Comparison of ENCODE assay signal across 10 cellular contexts in genomic region chr11:129694538-129694937, GRCh38.
DNase-seq lines count a peak whose midpoint lies in the region; TF ChIP-seq lines count a peak whose summit lies in the region.
"Had no signal": no experiment of that assay in that cellular context is flagged by ENCODE, and none has a peak within 500 bp of the region (broad histone marks: within the 10 kb centered on the region; RNA-seq: fewer than 3 reads in every experiment).

No MANE protein-coding gene starts in this region.

- peaks cover 2% of the 10 kb centered on the region for H3K4me1 Mint-ChIP-seq in Calu3 (ENCODE audit: low read depth, unreplicated experiment)

- no peaks in the 10 kb centered on the region for H3K9me3 Mint-ChIP-seq in Calu3 (ENCODE audit: low read depth, unreplicated experiment)

- no TSS peak for BruUV-seq in Calu3 (replicated peaks; lab: Mats Ljungman, UMichigan)

- peak; percentile 28 for TF ChIP-seq CTCF in Calu3 (IDR thresholded peaks at IDR 0.05; ENCODE audit: unreplicated experiment)
- TF ChIP-seq CTCF in GM12873 (IDR thresholded peaks at IDR 0.05; ENCODE audit: insufficient read depth, low read depth, low read length, missing control alignments) = peak; percentile 29
- TF ChIP-seq CTCF in kidney epithelial cell (IDR thresholded peaks at IDR 0.05; ENCODE audit: insufficient read depth, low read length, poor library complexity, severe bottlenecking) = peak; percentile 22

- intact Hi-C loops in Calu3 (cut with micrococcal nuclease; ENCODE audit: unreplicated experiment) = loop anchor here (2.0 to 10.0 kb wide), 2 partner anchors 260 to 330 kb away; no protein-coding TSS in a partner anchor

- H3K4me3 ChIP-seq in kidney epithelial cell (ENCODE audit: low read depth, low read length) = no peak overlapping the region
- H3K4me3 ChIP-seq: gastroesophageal sphincter, right atrium auricular region had no signal

- DNase-seq in Calu3 = peak; percentile 62
- DNase-seq in RKO (ENCODE audit: low spot score) = peak; percentile 14
- no peak for DNase-seq in kidney epithelial cell (ENCODE audit: low read depth)
- DNase-seq in CD1c-positive myeloid dendritic cell (ENCODE audit: extremely low spot score) = no peak
- no peak for DNase-seq in activated gamma-delta T cell (lab: John Stamatoyannopoulos, UW)
- DNase-seq in NCI-H1694 treated with DMSO at 0.1 percent for 48 hours (lab: John Stamatoyannopoulos, UW) = no peak
- DNase-seq: GDM1 had no signal

- no peak overlapping the region for H3K4me3 Mint-ChIP-seq in Calu3 (ENCODE audit: low read depth, unreplicated experiment)

- H3K27me3 ChIP-seq in kidney epithelial cell (ENCODE audit: control insufficient read depth, insufficient read depth, low read length) = peaks cover 7% of the 10 kb centered on the region
- H3K27me3 ChIP-seq: right atrium auricular region had no signal

- H3K27me3 Mint-ChIP-seq in Calu3 (ENCODE audit: unreplicated experiment) = peaks cover 15% of the 10 kb centered on the region

- no peaks in the 10 kb centered on the region for H3K36me3 ChIP-seq in kidney epithelial cell (ENCODE audit: control insufficient read depth, insufficient read depth, low read length)
- H3K36me3 ChIP-seq: gastroesophageal sphincter, right atrium auricular region had no signal

- H3K27ac Mint-ChIP-seq in Calu3 (ENCODE audit: unreplicated experiment) = no peak overlapping the region

- no peaks in the 10 kb centered on the region for H3K36me3 Mint-ChIP-seq in Calu3 (ENCODE audit: insufficient read depth, unreplicated experiment)

- CTCF ChIA-PET in Calu3 (lab: Charles Lee) = interaction anchor here (0.6 to 2.0 kb wide), 6 partner anchors 56 to 331 kb away, joined by 3 to 10 read pairs (median 6); partner anchors contain the start of gene BARX2

Comparison
In these comparisons a context has a peak if more than half of its experiments do, and no peak if none do; other contexts are left out.
1. DNase-seq: peak in Calu3 (single experiment) and RKO (single experiment); none in kidney epithelial cell (single experiment), CD1c-positive myeloid dendritic cell (single experiment), activated gamma-delta T cell (single experiment) and NCI-H1694 treated with DMSO at 0.1 percent for 48 hours (single experiment).
2. Peak in every context shown above with its lines, with median percentiles within 50 percentile points of each other: CTCF ChIP-seq.